ENCODE assay signal across 18 cellular contexts in the genomic region with DNA sequence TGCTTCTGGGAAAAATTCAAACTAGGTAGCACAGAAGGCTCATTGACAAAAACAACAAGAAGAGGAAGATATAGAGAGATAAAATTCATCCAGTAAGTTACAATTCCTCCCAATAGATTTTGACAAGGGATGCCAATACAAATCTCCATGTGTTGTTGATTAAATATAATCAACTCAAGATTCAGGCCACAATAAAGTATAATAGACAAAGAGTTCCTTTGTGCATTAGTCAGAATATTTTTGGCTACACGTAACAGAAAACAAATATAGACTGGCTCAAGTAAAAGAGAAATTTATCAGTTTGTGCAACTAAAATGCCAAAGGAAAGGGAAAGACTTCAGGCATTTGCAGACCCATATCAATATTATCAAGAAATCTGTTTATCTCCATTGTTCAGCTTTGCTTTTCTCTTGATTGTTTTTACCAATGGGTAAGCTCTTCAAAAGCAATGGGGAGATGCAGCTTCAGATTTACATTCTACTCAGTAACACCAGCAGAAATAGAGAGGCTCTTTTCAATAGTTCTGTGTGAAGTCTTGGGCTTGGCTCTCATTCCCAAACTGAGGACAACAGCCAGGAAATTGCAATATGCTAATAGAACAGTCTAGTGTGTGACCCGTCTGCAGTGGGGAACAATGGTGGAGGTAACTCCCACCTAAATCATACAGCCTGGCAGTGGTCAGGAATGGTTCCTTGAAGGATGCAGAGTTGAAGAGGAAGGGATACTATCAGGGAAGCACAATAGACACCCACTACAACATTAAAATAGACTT.
DNase-seq lines count a peak whose midpoint lies in the region; ATAC-seq, FAIRE-seq and TF ChIP-seq lines count a peak whose summit lies in the region.
"Had no signal": no experiment of that assay in that cellular context is flagged by ENCODE, and none has a peak within 500 bp of the region (broad histone marks: within the 10 kb centered on the region; RNA-seq: fewer than 3 reads in every experiment).

No MANE protein-coding gene starts in this region.

- FAIRE-seq in urothelium cell line (lab: Jason Lieb, UNC) = no peak
- FAIRE-seq: A204.1 had no signal

- no peaks in the 10 kb centered on the region for H3K9me2 ChIP-seq in GM23338 (ENCODE audit: insufficient read depth)

- intact Hi-C loops in right cardiac atrium (cut with DNase I) = no loop called here
- intact Hi-C loops in Right ventricle myocardium inferior (cut with DNase I) = loop anchor here (10.0 kb wide), 1 partner anchor 138 kb away; the partner anchor contains the start of gene EIF4E3

- H2AFZ ChIP-seq in GM23338 = no peak overlapping the region

- H3K36me3 ChIP-seq in adipocyte (ENCODE audit: control insufficient read depth, insufficient read depth, low read length, severe bottlenecking) (no peaks in the 10 kb centered on the region), GM23338 (ENCODE audit: insufficient read depth) (no peaks in the 10 kb centered on the region; the same call in 1 of the 2 replicates)
- H3K36me3 ChIP-seq: BE2C had no signal

- H3K36me3 Mint-ChIP-seq in GM23338 (ENCODE audit: low read depth) = peaks cover 15% of the 10 kb centered on the region

- H3K27ac Mint-ChIP-seq in GM23338 = no peak overlapping the region
- H3K27ac Mint-ChIP-seq: CD4-positive, alpha-beta T cell had no signal

- no peaks in the 10 kb centered on the region for H3K79me2 ChIP-seq in GM23338 (replicated peaks; ENCODE audit: insufficient read depth)

- 34% methylated on average over 2 of the region's 2 CpGs for WGBS in right cardiac atrium

- DNase-seq in right cardiac atrium (no peak), Right ventricle myocardium inferior (ENCODE audit: missing footprints) (no peak), adipocyte (ENCODE audit: low read depth) (peak; percentile 73), fibroblast of the aortic adventitia (ENCODE audit: low read depth) (peak; percentile 70), GM23338 (ENCODE audit: low spot score) (no peak), NCI-H1417 (lab: John Stamatoyannopoulos, UW) (no peak), urothelium cell line (ENCODE audit: low spot score) (no peak), SKM-1 treated with dmso at 0.1 percent for 144 hours (lab: John Stamatoyannopoulos, UW; ENCODE audit: unreplicated experiment) (no peak)
- DNase-seq: BE2C; Calu3; CD4-positive, alpha-beta T cell; GOT3; KG1; NCI-H1436 treated with DMSO at 0.1 percent for 48 hours; NCI-H2081; NCI-H510A; NCI-H774 had no signal

- H3K9me3 ChIP-seq in right cardiac atrium (ENCODE audit: control insufficient read depth, low read length) (peaks cover 4% of the 10 kb centered on the region), adipocyte (ENCODE audit: control insufficient read depth, low read length) (peaks cover 5% of the 10 kb centered on the region)
- H3K9me3 ChIP-seq: BE2C had no signal

- no peaks in the 10 kb centered on the region for H4K20me1 ChIP-seq in GM23338 (replicated peaks; ENCODE audit: insufficient read depth)

- no peaks in the 10 kb centered on the region for H3K27me3 ChIP-seq in right cardiac atrium (ENCODE audit: control insufficient read depth, insufficient read depth)
- peaks cover 3% of the 10 kb centered on the region for H3K27me3 ChIP-seq in adipocyte (replicated peaks; ENCODE audit: control insufficient read depth, insufficient read depth, low read length)
- H3K27me3 ChIP-seq in GM23338 (ENCODE audit: insufficient read depth) = no peaks in the 10 kb centered on the region
- H3K27me3 ChIP-seq: BE2C had no signal

- H3K4me3 Mint-ChIP-seq in GM23338 = no peak overlapping the region
- H3K4me3 Mint-ChIP-seq: CD4-positive, alpha-beta T cell had no signal

- H3K4me2 ChIP-seq in GM23338 = no peak overlapping the region

- H3K4me3 ChIP-seq in right cardiac atrium (ENCODE audit: low read length) (no peak overlapping the region), adipocyte (ENCODE audit: low read length) (peak overlapping the region; percentile 31), fibroblast of the aortic adventitia (ENCODE audit: low read depth, low read length) (no peak overlapping the region), GM23338 (no peak overlapping the region)

- ATAC-seq in right cardiac atrium (peak; percentile 32 to 60), Right ventricle myocardium inferior (no peak), GM23338 (no peak)

- H3K9ac ChIP-seq in adipocyte (ENCODE audit: low read length) = no peak overlapping the region

- H3K9me3 Mint-ChIP-seq in GM23338 = peaks cover 21% of the 10 kb centered on the region
- H3K9me3 Mint-ChIP-seq: CD4-positive, alpha-beta T cell had no signal

- no peak overlapping the region for H3K27ac ChIP-seq in right cardiac atrium (ENCODE audit: low read length)
- H3K27ac ChIP-seq in GM23338 (ENCODE audit: low read depth) = no peak overlapping the region

- H3K4me1 ChIP-seq in right cardiac atrium (ENCODE audit: control insufficient read depth, insufficient read depth, low read length) (no peaks in the 10 kb centered on the region), adipocyte (ENCODE audit: control insufficient read depth, insufficient read depth, low read length) (peaks cover 21% of the 10 kb centered on the region), GM23338 (ENCODE audit: insufficient read depth) (peaks cover 26% of the 10 kb centered on the region)

- H3K27me3 Mint-ChIP-seq in GM23338 (ENCODE audit: insufficient read depth, low read depth, poor library complexity) = no peaks in the 10 kb centered on the region

- no peak for TF ChIP-seq CTCF in fibroblast of the aortic adventitia (IDR thresholded peaks at IDR 0.05; ENCODE audit: insufficient read depth, low read length)
- no peak for TF ChIP-seq CTCF in GM23338 (conservative IDR thresholded peaks at IDR 0.05; ENCODE audit: low read depth in 2 of 2)

- H3F3A ChIP-seq in GM23338 (replicated peaks; ENCODE audit: low read depth) = no peaks in the 10 kb centered on the region

- H3K4me1 Mint-ChIP-seq in GM23338 = peaks cover 23% of the 10 kb centered on the region

TF ChIP-seq in GM23338, 12 proteins besides CTCF, POLR2A, EP300 and RAD21 (continues in another document):
- TF ChIP-seq EZH2phosphoT487 (IDR thresholded peaks at IDR 0.05; ENCODE audit: unreplicated experiment) (no peak), NANOG (IDR thresholded peaks at IDR 0.05; ENCODE audit: borderline replicate concordance) (no peak), ZNF114 (CRISPR knock-in tag; IDR thresholded peaks at IDR 0.05) (no peak), STAT1 (IDR thresholded peaks at IDR 0.05; ENCODE audit: unreplicated experiment) (no peak)
- TF ChIP-seq, protein P1, sequence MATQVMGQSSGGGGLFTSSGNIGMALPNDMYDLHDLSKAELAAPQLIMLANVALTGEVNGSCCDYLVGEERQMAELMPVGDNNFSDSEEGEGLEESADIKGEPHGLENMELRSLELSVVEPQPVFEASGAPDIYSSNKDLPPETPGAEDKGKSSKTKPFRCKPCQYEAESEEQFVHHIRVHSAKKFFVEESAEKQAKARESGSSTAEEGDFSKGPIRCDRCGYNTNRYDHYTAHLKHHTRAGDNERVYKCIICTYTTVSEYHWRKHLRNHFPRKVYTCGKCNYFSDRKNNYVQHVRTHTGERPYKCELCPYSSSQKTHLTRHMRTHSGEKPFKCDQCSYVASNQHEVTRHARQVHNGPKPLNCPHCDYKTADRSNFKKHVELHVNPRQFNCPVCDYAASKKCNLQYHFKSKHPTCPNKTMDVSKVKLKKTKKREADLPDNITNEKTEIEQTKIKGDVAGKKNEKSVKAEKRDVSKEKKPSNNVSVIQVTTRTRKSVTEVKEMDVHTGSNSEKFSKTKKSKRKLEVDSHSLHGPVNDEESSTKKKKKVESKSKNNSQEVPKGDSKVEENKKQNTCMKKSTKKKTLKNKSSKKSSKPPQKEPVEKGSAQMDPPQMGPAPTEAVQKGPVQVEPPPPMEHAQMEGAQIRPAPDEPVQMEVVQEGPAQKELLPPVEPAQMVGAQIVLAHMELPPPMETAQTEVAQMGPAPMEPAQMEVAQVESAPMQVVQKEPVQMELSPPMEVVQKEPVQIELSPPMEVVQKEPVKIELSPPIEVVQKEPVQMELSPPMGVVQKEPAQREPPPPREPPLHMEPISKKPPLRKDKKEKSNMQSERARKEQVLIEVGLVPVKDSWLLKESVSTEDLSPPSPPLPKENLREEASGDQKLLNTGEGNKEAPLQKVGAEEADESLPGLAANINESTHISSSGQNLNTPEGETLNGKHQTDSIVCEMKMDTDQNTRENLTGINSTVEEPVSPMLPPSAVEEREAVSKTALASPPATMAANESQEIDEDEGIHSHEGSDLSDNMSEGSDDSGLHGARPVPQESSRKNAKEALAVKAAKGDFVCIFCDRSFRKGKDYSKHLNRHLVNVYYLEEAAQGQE (IDR thresholded peaks at IDR 0.05; ENCODE audit: unreplicated experiment) = no peak

Comparison
In these comparisons a context has a peak if more than half of its experiments do, and no peak if none do; other contexts are left out.
1. ATAC-seq: peak in right cardiac atrium (2 of 2); none in Right ventricle myocardium inferior (single experiment) and GM23338 (single experiment).
2. DNase-seq: peak in adipocyte (single experiment) and fibroblast of the aortic adventitia (single experiment); none in right cardiac atrium (0 of 3), Right ventricle myocardium inferior (single experiment), GM23338 (single experiment), NCI-H1417 (0 of 3), urothelium cell line (single experiment) and SKM-1 treated with dmso at 0.1 percent for 144 hours (single experiment).